1 cellular context compared by ENCODE assay signal in the genomic region with DNA sequence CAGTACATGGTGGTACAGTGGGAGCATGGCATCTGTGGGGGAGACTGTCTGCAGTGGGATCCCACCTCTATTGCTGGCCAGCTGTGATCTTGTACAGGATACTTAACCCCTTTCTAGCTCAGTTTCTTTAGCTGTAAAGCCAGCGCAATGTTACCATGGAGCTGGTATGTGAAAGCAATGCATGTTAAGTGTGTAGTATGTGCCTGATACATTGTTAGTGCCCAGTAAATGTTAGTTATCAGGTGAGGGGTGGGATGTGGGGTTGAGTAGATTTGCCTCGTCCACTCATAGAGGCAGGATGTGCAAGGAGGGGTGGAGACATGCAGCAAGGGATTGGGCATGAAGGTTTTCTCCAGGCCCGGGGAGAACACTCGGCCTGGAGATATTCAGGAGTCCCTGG.
A peak's percentile ranks its signal among the peaks of the same experiment; 100 is the strongest.
TF ChIP-seq lines count a peak whose summit lies in the region.

No MANE protein-coding gene starts in this region.

TF ChIP-seq in HepG2, 621 proteins besides CTCF, POLR2A, EP300 and RAD21:
- TF ChIP-seq ARNT2 (CRISPR knock-in tag; IDR thresholded peaks at IDR 0.05; ENCODE audit: low read depth) (no peak), RARA (CRISPR knock-in tag; IDR thresholded peaks at IDR 0.05) (no peak), ZIK1 (CRISPR knock-in tag; IDR thresholded peaks at IDR 0.05; ENCODE audit: borderline replicate concordance, low read depth) (no peak), ZKSCAN8 (CRISPR knock-in tag; IDR thresholded peaks at IDR 0.05; ENCODE audit: borderline replicate concordance) (no peak), ZNF737 (CRISPR knock-in tag; IDR thresholded peaks at IDR 0.05; ENCODE audit: borderline replicate concordance) (no peak), ZNF766 (CRISPR knock-in tag; IDR thresholded peaks at IDR 0.05; ENCODE audit: borderline replicate concordance) (no peak), RBM22 (optimal IDR thresholded peaks at IDR 0.05; ENCODE audit: low read length) (peak; percentile 51), ZC3H13 (CRISPR knock-in tag; IDR thresholded peaks at IDR 0.05) (0 out of 2 replicates have a peak, but pooled peaks have one; percentile 33)
- TF ChIP-seq, protein P1, sequence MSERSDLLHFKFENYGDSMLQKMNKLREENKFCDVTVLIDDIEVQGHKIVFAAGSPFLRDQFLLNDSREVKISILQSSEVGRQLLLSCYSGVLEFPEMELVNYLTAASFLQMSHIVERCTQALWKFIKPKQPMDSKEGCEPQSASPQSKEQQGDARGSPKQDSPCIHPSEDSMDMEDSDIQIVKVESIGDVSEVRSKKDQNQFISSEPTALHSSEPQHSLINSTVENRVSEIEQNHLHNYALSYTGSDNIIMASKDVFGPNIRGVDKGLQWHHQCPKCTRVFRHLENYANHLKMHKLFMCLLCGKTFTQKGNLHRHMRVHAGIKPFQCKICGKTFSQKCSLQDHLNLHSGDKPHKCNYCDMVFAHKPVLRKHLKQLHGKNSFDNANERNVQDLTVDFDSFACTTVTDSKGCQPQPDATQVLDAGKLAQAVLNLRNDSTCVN (CRISPR knock-in tag; IDR thresholded peaks at IDR 0.05; ENCODE audit: borderline replicate concordance), result no peak
- TF ChIP-seq, protein P2, sequence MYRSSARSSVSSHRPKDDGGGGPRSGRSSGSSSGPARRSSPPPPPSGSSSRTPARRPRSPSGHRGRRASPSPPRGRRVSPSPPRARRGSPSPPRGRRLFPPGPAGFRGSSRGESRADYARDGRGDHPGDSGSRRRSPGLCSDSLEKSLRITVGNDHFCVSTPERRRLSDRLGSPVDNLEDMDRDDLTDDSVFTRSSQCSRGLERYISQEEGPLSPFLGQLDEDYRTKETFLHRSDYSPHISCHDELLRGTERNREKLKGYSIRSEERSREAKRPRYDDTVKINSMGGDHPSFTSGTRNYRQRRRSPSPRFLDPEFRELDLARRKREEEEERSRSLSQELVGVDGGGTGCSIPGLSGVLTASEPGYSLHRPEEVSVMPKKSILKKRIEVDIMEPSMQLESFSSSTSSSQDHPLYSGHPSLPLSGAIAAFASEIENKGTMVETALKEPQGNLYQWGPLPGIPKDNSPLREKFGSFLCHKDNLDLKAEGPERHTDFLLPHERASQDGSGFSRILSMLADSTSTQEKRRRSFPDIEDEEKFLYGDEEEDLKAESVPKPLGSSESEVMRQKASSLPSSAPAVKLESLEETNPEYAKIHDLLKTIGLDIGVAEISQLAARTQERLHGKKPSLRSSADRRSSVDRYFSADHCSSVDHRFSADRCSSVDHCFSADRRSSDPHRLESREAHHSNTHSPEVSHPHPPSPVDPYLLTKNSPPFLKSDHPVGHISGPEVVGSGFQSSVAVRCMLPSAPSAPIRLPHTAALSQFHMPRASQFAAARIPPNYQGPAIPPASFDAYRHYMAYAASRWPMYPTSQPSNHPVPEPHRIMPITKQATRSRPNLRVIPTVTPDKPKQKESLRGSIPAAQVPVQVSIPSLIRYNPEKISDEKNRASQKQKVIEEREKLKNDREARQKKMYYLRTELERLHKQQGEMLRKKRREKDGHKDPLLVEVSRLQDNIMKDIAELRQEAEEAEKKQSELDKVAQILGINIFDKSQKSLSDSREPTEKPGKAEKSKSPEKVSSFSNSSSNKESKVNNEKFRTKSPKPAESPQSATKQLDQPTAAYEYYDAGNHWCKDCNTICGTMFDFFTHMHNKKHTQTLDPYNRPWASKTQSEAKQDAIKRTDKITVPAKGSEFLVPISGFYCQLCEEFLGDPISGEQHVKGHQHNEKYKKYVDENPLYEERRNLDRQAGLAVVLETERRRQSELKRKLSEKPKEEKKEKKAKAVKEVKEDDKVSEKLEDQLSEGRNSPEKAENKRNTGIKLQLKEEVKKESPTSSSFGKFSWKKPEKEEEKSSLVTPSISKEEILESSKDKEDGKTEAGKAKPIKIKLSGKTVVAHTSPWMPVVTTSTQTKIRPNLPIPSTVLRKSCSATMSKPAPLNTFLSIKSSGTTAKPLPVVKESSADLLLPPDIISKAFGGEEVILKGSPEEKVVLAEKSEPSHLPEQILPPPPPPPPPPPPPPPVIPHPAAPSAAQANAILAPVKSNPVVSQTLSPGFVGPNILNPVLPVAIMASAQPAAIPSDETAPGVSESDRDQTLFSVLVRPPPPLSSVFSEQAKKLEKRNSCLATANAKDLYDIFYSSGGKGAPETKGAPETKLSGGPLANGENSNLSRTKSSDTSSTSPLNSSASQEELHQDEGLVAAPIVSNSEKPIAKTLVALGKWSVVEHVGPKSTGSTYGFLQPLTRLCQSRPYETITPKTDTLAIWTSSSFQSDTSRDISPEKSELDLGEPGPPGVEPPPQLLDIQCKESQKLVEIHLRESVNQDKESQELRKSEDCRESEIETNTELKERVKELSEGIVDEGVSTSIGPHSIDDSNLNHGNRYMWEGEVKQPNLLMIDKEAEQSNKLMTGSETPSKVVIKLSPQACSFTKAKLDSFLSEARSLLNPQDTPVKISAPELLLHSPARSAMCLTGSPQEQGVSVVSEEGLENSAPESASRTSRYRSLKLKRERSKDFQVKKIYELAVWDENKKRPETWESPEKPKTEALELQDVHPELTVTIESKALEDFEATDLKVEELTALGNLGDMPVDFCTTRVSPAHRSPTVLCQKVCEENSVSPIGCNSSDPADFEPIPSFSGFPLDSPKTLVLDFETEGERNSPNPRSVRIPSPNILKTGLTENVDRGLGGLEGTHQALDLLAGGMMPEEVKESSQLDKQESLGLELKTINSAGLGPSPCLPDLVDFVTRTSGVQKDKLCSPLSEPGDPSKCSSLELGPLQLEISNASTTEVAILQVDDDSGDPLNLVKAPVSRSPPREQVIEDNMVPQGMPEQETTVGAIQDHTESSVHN (CRISPR knock-in tag; IDR thresholded peaks at IDR 0.05), result no peak
